In genomic region chr9:76609285-76610008, GRCh38 we compare ENCODE assay signal across 17 cellular contexts.
DNase-seq lines count a peak whose midpoint lies in the region; ATAC-seq and TF ChIP-seq lines count a peak whose summit lies in the region.
"Had no signal": no experiment of that assay in that cellular context is flagged by ENCODE, and none has a peak within 500 bp of the region (broad histone marks: within the 10 kb centered on the region; RNA-seq: fewer than 3 reads in every experiment).

No MANE protein-coding gene starts in this region.

- H3K9me3 ChIP-seq in parathyroid adenoma (ENCODE audit: control insufficient read depth, low read length): no peaks in the 10 kb centered on the region

- H3K79me2 ChIP-seq in parathyroid adenoma: no peaks in the 10 kb centered on the region

- H3K4me1 ChIP-seq in parathyroid adenoma: peaks cover 6% of the 10 kb centered on the region

- H3K27me3 Mint-ChIP-seq in CD14-positive monocyte (ENCODE audit: low read depth in 3 of 3): no peaks in the 10 kb centered on the region
- no peaks in the 10 kb centered on the region for H3K27me3 Mint-ChIP-seq in glutamatergic neuron (ENCODE audit: unreplicated experiment)
- H3K27me3 Mint-ChIP-seq in mesothelial cell of epicardium (ENCODE audit: low read depth): peaks cover 11% of the 10 kb centered on the region

- H3K4me3 ChIP-seq in HL-60 (replicated peaks; ENCODE audit: insufficient read depth, low read length): no peak overlapping the region
- H3K4me3 ChIP-seq in parathyroid adenoma (ENCODE audit: low read depth, low read length): no peak overlapping the region

- H3K9ac ChIP-seq in parathyroid adenoma: no peak overlapping the region

- H3K36me3 Mint-ChIP-seq in CD14-positive monocyte (peaks cover 2 to 3% of the 10 kb centered on the region in 2 donors), glutamatergic neuron (ENCODE audit: unreplicated experiment) (no peaks in the 10 kb centered on the region), mesothelial cell of epicardium (no peaks in the 10 kb centered on the region)

- no peaks in the 10 kb centered on the region for H3K9me3 Mint-ChIP-seq in CD14-positive monocyte
- H3K9me3 Mint-ChIP-seq in glutamatergic neuron (ENCODE audit: unreplicated experiment): peaks cover 7% of the 10 kb centered on the region
- no peaks in the 10 kb centered on the region for H3K9me3 Mint-ChIP-seq in mesothelial cell of epicardium
- H3K9me3 Mint-ChIP-seq: IgD-negative memory B cell had no signal

- no peaks in the 10 kb centered on the region for H3K36me3 ChIP-seq in parathyroid adenoma (ENCODE audit: control insufficient read depth, insufficient read depth, low read length)

- TF ChIP-seq CTCF in CD14-positive monocyte (IDR thresholded peaks at IDR 0.05) (no peak), HL-60 (IDR thresholded peaks at IDR 0.05; ENCODE audit: insufficient read depth, low read length) (no peak), glutamatergic neuron (IDR thresholded peaks at IDR 0.05; ENCODE audit: partially characterized antibody, unreplicated experiment) (no peak), parathyroid adenoma (IDR thresholded peaks at IDR 0.05) (no peak), mesothelial cell of epicardium (IDR thresholded peaks at IDR 0.05; ENCODE audit: unreplicated experiment) (no peak)

- intact Hi-C loops in CD14-positive monocyte (cut with micrococcal nuclease): loop anchor here (5.0 to 10.0 kb wide), 3 partner anchors 33 to 45 kb away; no protein-coding TSS in a partner anchor

- no peak overlapping the region for H3K4me2 ChIP-seq in parathyroid adenoma (ENCODE audit: low read length)

- H3K27ac ChIP-seq in HL-60 (replicated peaks) (peak overlapping the region; percentile 21), parathyroid adenoma (peak overlapping the region; percentile 8)

- H3K27me3 ChIP-seq in HL-60 (ENCODE audit: insufficient read depth, poor library complexity, severe bottlenecking) (no peaks in the 10 kb centered on the region), parathyroid adenoma (ENCODE audit: control insufficient read depth, insufficient read depth, low read length) (no peaks in the 10 kb centered on the region)

- no peak overlapping the region for H3K4me3 Mint-ChIP-seq in CD14-positive monocyte
- H3K4me3 Mint-ChIP-seq in glutamatergic neuron (ENCODE audit: unreplicated experiment): no peak overlapping the region
- no peak overlapping the region for H3K4me3 Mint-ChIP-seq in mesothelial cell of epicardium
- H3K4me3 Mint-ChIP-seq: IgD-negative memory B cell had no signal

- DNase-seq in CD14-positive monocyte (ENCODE audit: low spot score): no peak
- no peak for DNase-seq in HL-60 (ENCODE audit: low read depth in 1 of 2, low spot score in 1 of 2)
- no peak for DNase-seq in glutamatergic neuron
- DNase-seq in mesothelial cell of epicardium (ENCODE audit: low spot score in 2 of 2, unreplicated experiment in 2 of 2): no peak
- no peak for DNase-seq in iPS-NIHi7 (ENCODE audit: extremely low spot score)
- DNase-seq: DMS 273 treated with DMSO at 0.1 percent for 48 hours, H7, Kasumi-1, MM.1S, NCI-H1417, NCI-H187 treated with DMSO at 0.1 percent for 48 hours, NCI-H446, RPMI8226 had no signal

- H3K4me1 Mint-ChIP-seq in CD14-positive monocyte (peaks cover 50% of the 10 kb centered on the region), glutamatergic neuron (ENCODE audit: low read depth, unreplicated experiment) (peaks cover 11% of the 10 kb centered on the region), mesothelial cell of epicardium (no peaks in the 10 kb centered on the region)

- H2AFZ ChIP-seq in parathyroid adenoma: no peak overlapping the region

- ATAC-seq in GM21390 (IDR thresholded peaks at IDR 0.05; ENCODE audit: unreplicated experiment): no peak
- no peak for ATAC-seq in GM18873 (IDR thresholded peaks at IDR 0.05; ENCODE audit: low FRiP score, unreplicated experiment)

- H3K27ac Mint-ChIP-seq in CD14-positive monocyte (peak overlapping the region in 5 of 7 donors; percentile 21 to 82 (median 63)), glutamatergic neuron (ENCODE audit: unreplicated experiment) (peak overlapping the region; percentile 26), mesothelial cell of epicardium (no peak overlapping the region)
- H3K27ac Mint-ChIP-seq: IgD-negative memory B cell had no signal
